ENCODE assay signal across 1 cellular context in genomic region chr6:154733610-154734379, GRCh38.
A peak's percentile ranks its signal among the peaks of the same experiment; 100 is the strongest.
TF ChIP-seq lines count a peak whose summit lies in the region.

No MANE protein-coding gene starts in this region.

TF ChIP-seq in HepG2, 621 proteins besides CTCF, POLR2A, EP300 and RAD21 (continued from another document and continues in another):
- TF ChIP-seq, protein P1, sequence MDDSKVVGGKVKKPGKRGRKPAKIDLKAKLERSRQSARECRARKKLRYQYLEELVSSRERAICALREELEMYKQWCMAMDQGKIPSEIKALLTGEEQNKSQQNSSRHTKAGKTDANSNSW (CRISPR knock-in tag; IDR thresholded peaks at IDR 0.05; ENCODE audit: borderline replicate concordance): peak; percentile 24; the same call in 1 of the 2 replicates
- no peak for TF ChIP-seq AGO1 (IDR thresholded peaks at IDR 0.05; ENCODE audit: low read depth, low read length, poor library complexity, severe bottlenecking)
- TF ChIP-seq PPARG (CRISPR knock-in tag; conservative IDR thresholded peaks at IDR 0.05): no peak
- TF ChIP-seq HOXA9 (CRISPR knock-in tag; IDR thresholded peaks at IDR 0.05; ENCODE audit: borderline replicate concordance): no peak
- TF ChIP-seq FLYWCH1 (CRISPR knock-in tag; IDR thresholded peaks at IDR 0.05): no peak
- TF ChIP-seq NKX3-1 (CRISPR knock-in tag; IDR thresholded peaks at IDR 0.05): peak; percentile 13; the same call in 1 of the 2 replicates
- peak; percentile 98 for TF ChIP-seq AGO2 (optimal IDR thresholded peaks at IDR 0.05; ENCODE audit: low read depth, low read length)
- peak; percentile 88 for TF ChIP-seq ZMYM4 (CRISPR knock-in tag; IDR thresholded peaks at IDR 0.05)
- TF ChIP-seq ARID3A (IDR thresholded peaks at IDR 0.05; ENCODE audit: low read depth, low read length): peak; percentile 20; the same call in 1 of the 2 replicates
- no peak; the same call in 1 of the 2 replicates for TF ChIP-seq ZNF598 (CRISPR knock-in tag; IDR thresholded peaks at IDR 0.05; ENCODE audit: borderline replicate concordance)
- TF ChIP-seq TP53 (CRISPR knock-in tag; conservative IDR thresholded peaks at IDR 0.05): no peak
- peak; percentile 98 for TF ChIP-seq POLR2G (IDR thresholded peaks at IDR 0.05; ENCODE audit: low read depth, low read length)
- TF ChIP-seq SP4 (CRISPR knock-in tag; IDR thresholded peaks at IDR 0.05): peak; percentile 54
- TF ChIP-seq, protein P2, sequence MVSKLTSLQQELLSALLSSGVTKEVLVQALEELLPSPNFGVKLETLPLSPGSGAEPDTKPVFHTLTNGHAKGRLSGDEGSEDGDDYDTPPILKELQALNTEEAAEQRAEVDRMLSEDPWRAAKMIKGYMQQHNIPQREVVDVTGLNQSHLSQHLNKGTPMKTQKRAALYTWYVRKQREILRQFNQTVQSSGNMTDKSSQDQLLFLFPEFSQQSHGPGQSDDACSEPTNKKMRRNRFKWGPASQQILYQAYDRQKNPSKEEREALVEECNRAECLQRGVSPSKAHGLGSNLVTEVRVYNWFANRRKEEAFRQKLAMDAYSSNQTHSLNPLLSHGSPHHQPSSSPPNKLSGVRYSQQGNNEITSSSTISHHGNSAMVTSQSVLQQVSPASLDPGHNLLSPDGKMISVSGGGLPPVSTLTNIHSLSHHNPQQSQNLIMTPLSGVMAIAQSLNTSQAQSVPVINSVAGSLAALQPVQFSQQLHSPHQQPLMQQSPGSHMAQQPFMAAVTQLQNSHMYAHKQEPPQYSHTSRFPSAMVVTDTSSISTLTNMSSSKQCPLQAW (CRISPR knock-in tag; IDR thresholded peaks at IDR 0.05): no peak; the same call in 1 of the 2 replicates
- no peak for TF ChIP-seq HNF4A (CRISPR knock-in tag; IDR thresholded peaks at IDR 0.05)
- TF ChIP-seq, protein P3, sequence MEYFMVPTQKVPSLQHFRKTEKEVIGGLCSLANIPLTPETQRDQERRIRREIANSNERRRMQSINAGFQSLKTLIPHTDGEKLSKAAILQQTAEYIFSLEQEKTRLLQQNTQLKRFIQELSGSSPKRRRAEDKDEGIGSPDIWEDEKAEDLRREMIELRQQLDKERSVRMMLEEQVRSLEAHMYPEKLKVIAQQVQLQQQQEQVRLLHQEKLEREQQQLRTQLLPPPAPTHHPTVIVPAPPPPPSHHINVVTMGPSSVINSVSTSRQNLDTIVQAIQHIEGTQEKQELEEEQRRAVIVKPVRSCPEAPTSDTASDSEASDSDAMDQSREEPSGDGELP (IDR thresholded peaks at IDR 0.05; ENCODE audit: borderline replicate concordance, low read depth): no peak
- peak; percentile 68; the same call in 1 of the 2 replicates for TF ChIP-seq KDM5A (IDR thresholded peaks at IDR 0.05; ENCODE audit: borderline replicate concordance, low read length)
- TF ChIP-seq E2F5 (CRISPR knock-in tag; conservative IDR thresholded peaks at IDR 0.05): no peak
- TF ChIP-seq MTF1 (CRISPR knock-in tag; IDR thresholded peaks at IDR 0.05): no peak
- TF ChIP-seq ZNF232 (CRISPR knock-in tag; IDR thresholded peaks at IDR 0.05; ENCODE audit: borderline replicate concordance): no peak
- TF ChIP-seq ZNF772 (CRISPR knock-in tag; IDR thresholded peaks at IDR 0.05): no peak; the same call in 1 of the 2 replicates
- TF ChIP-seq ZBTB21 (CRISPR knock-in tag; IDR thresholded peaks at IDR 0.05): no peak
- no peak for TF ChIP-seq HOXD1 (CRISPR knock-in tag; IDR thresholded peaks at IDR 0.05)
- TF ChIP-seq ZNF34 (CRISPR knock-in tag; IDR thresholded peaks at IDR 0.05; ENCODE audit: borderline replicate concordance): no peak
- TF ChIP-seq ZNF775 (CRISPR knock-in tag; IDR thresholded peaks at IDR 0.05; ENCODE audit: borderline replicate concordance): no peak
- TF ChIP-seq, protein P4, sequence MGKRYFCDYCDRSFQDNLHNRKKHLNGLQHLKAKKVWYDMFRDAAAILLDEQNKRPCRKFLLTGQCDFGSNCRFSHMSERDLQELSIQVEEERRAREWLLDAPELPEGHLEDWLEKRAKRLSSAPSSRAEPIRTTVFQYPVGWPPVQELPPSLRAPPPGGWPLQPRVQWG (CRISPR knock-in tag; IDR thresholded peaks at IDR 0.05; ENCODE audit: borderline replicate concordance, low read depth): no peak
- no peak for TF ChIP-seq CEBPG (CRISPR knock-in tag; IDR thresholded peaks at IDR 0.05)
- peak; percentile 44; the same call in 1 of the 2 replicates for TF ChIP-seq GATA4 (IDR thresholded peaks at IDR 0.05; ENCODE audit: borderline replicate concordance, low read depth)
- TF ChIP-seq, protein P5, sequence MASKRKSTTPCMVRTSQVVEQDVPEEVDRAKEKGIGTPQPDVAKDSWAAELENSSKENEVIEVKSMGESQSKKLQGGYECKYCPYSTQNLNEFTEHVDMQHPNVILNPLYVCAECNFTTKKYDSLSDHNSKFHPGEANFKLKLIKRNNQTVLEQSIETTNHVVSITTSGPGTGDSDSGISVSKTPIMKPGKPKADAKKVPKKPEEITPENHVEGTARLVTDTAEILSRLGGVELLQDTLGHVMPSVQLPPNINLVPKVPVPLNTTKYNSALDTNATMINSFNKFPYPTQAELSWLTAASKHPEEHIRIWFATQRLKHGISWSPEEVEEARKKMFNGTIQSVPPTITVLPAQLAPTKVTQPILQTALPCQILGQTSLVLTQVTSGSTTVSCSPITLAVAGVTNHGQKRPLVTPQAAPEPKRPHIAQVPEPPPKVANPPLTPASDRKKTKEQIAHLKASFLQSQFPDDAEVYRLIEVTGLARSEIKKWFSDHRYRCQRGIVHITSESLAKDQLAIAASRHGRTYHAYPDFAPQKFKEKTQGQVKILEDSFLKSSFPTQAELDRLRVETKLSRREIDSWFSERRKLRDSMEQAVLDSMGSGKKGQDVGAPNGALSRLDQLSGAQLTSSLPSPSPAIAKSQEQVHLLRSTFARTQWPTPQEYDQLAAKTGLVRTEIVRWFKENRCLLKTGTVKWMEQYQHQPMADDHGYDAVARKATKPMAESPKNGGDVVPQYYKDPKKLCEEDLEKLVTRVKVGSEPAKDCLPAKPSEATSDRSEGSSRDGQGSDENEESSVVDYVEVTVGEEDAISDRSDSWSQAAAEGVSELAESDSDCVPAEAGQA (IDR thresholded peaks at IDR 0.05; ENCODE audit: low read depth): peak; percentile 52; the same call in 1 of the 2 replicates
- TF ChIP-seq, protein P5 (CRISPR knock-in tag; IDR thresholded peaks at IDR 0.05; ENCODE audit: borderline replicate concordance): no peak
- TF ChIP-seq ZNF329 (CRISPR knock-in tag; IDR thresholded peaks at IDR 0.05; ENCODE audit: low read depth): no peak
- TF ChIP-seq KDM6A (CRISPR knock-in tag; IDR thresholded peaks at IDR 0.05; ENCODE audit: low read depth): 0 out of 2 replicates have a peak, but pooled peaks have one; percentile 39
- no peak for TF ChIP-seq ZNF12 (CRISPR knock-in tag; IDR thresholded peaks at IDR 0.05)
- TF ChIP-seq ZNF883 (CRISPR knock-in tag; IDR thresholded peaks at IDR 0.05; ENCODE audit: not compliant biosample characterization): no peak
- TF ChIP-seq ZZZ3 (CRISPR knock-in tag; IDR thresholded peaks at IDR 0.05; ENCODE audit: borderline replicate concordance): peak; percentile 39; the same call in 1 of the 2 replicates
- no peak for TF ChIP-seq KLF12 (CRISPR knock-in tag; IDR thresholded peaks at IDR 0.05; ENCODE audit: borderline replicate concordance)
- peak; percentile 74; the same call in 1 of the 2 replicates for TF ChIP-seq ZNF350 (CRISPR knock-in tag; IDR thresholded peaks at IDR 0.05; ENCODE audit: borderline replicate concordance, low read depth)
- no peak for TF ChIP-seq RERE (CRISPR knock-in tag; IDR thresholded peaks at IDR 0.05; ENCODE audit: low read depth)
- no peak for TF ChIP-seq ZNF546 (CRISPR knock-in tag; conservative IDR thresholded peaks at IDR 0.05)
- no peak for TF ChIP-seq ZNF292 (CRISPR knock-in tag; IDR thresholded peaks at IDR 0.05; ENCODE audit: borderline replicate concordance, low read depth)
- peak; percentile 77; the same call in 1 of the 2 replicates for TF ChIP-seq NR2C2 (CRISPR knock-in tag; IDR thresholded peaks at IDR 0.05; ENCODE audit: borderline replicate concordance)
- TF ChIP-seq JARID2 (CRISPR knock-in tag; IDR thresholded peaks at IDR 0.05; ENCODE audit: insufficient replicate concordance): peak; percentile 32
- TF ChIP-seq, protein P6, sequence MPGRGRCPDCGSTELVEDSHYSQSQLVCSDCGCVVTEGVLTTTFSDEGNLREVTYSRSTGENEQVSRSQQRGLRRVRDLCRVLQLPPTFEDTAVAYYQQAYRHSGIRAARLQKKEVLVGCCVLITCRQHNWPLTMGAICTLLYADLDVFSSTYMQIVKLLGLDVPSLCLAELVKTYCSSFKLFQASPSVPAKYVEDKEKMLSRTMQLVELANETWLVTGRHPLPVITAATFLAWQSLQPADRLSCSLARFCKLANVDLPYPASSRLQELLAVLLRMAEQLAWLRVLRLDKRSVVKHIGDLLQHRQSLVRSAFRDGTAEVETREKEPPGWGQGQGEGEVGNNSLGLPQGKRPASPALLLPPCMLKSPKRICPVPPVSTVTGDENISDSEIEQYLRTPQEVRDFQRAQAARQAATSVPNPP (CRISPR knock-in tag; IDR thresholded peaks at IDR 0.05): no peak; the same call in 1 of the 2 replicates
- no peak for TF ChIP-seq KAT2B (IDR thresholded peaks at IDR 0.05; ENCODE audit: borderline replicate concordance, low read depth, low read length)
- TF ChIP-seq EED (CRISPR knock-in tag; IDR thresholded peaks at IDR 0.05): peak; percentile 81; the same call in 1 of the 2 replicates
- 0 out of 2 replicates have a peak, but pooled peaks have one; percentile 32 for TF ChIP-seq ZNF816 (CRISPR knock-in tag; IDR thresholded peaks at IDR 0.05; ENCODE audit: borderline replicate concordance)
